ENCODE assay signal across 9 cellular contexts in the genomic region with DNA sequence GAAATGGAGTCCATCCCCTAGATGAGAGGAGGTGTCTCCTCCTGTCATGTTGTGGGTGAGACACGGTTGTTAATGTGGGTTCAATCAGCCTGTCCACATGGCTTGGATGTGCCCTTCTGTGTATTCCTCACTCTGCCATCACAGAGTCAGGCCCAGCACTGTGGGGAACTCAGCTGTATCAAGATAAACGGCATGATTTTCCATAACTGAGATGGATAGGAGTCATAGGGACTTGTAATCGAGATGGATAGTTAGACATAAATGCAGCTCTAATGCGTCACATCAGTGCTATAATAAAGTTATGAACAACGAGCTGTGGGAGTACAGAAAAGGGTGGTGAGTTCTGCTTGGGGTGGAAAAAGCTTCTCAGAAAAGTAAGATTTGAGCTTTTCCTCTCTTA.
"Had no signal": no experiment of that assay in that cellular context is flagged by ENCODE, and none has a peak within 500 bp of the region (broad histone marks: within the 10 kb centered on the region; RNA-seq: fewer than 3 reads in every experiment).

No MANE protein-coding gene starts in this region.

- H3K9me3 ChIP-seq: HAP-1 had no signal

- H3K4me2 ChIP-seq: GM23338 had no signal

- H3K4me1 ChIP-seq: HAP-1 had no signal

- DNase-seq: GM23248, GOT3, H7, H9, HCEC 1CT, HFFc6 had no signal

- H3K4me3 ChIP-seq: GM23248, GM23338, HAP-1 had no signal

- H3K36me3 ChIP-seq: HAP-1 had no signal

- H2AFZ ChIP-seq: GM23248, GM23338 had no signal

- H3K27ac Mint-ChIP-seq: GM23338, H9, HFFc6 had no signal

- H3K27ac ChIP-seq: GM23248 had no signal

- H3K4me3 Mint-ChIP-seq: GM23338, H9, HFFc6 had no signal

- H3K9me3 Mint-ChIP-seq: GM23338, H9 had no signal

- H3K9ac ChIP-seq: GM23248 had no signal

- ATAC-seq: GM23338, HCT116 had no signal
